Comparison of ENCODE assay signal across 18 cellular contexts in the genomic region with DNA sequence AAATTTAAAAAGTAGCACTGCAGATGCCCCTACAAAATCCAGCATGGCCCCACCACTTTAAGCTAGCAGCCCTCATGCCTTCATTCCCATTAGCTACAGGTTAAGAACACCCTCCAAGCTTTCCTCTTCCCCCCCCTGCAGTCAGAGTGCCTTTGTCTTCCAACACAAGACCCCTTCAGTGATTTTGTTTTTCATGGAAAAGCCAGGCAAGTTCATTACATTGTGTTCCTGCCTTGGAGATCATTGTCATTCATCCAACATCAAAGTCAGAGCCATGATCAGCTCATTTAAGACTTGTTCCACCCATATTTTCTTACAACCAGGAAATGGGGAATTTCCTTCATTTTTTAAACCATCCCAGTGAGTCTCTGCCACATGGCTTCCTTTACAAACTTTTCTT.
"Had no signal": no experiment of that assay in that cellular context is flagged by ENCODE, and none has a peak within 500 bp of the region (broad histone marks: within the 10 kb centered on the region; RNA-seq: fewer than 3 reads in every experiment).

No MANE protein-coding gene starts in this region.

- H3K4me1 Mint-ChIP-seq: naive thymus-derived CD4-positive, alpha-beta T cell had no signal

- H3K27ac Mint-ChIP-seq: dendritic cell treated with granulocyte-macrophage colony-stimulating factor and Interleukin-4, amounts not matched to agents 40 ng/mL and 50 ng/mL, for 4 days; naive thymus-derived CD4-positive, alpha-beta T cell; nephron progenitor cell had no signal

- H3K27me3 ChIP-seq: foreskin keratinocyte, neutrophil, right atrium auricular region, sigmoid colon, stomach, transverse colon had no signal

- ATAC-seq: foreskin keratinocyte; naive thymus-derived CD4-positive, alpha-beta T cell had no signal

- H3K4me3 Mint-ChIP-seq: dendritic cell treated with granulocyte-macrophage colony-stimulating factor and Interleukin-4, amounts not matched to agents 40 ng/mL and 50 ng/mL, for 4 days; naive thymus-derived CD4-positive, alpha-beta T cell; nephron progenitor cell had no signal

- H3K27ac ChIP-seq: foreskin keratinocyte, neutrophil, right atrium auricular region, sigmoid colon, skin epidermis, stomach, thoracic aorta, transverse colon had no signal

- H3K27me3 Mint-ChIP-seq: dendritic cell treated with granulocyte-macrophage colony-stimulating factor and Interleukin-4, amounts not matched to agents 40 ng/mL and 50 ng/mL, for 4 days had no signal

- H3K4me1 ChIP-seq: foreskin keratinocyte, sigmoid colon, transverse colon had no signal

- DNase-seq: erythroblast; foreskin keratinocyte; kidney glomerular epithelial cell; mammary epithelial cell; naive thymus-derived CD4-positive, alpha-beta T cell; nephron progenitor cell; posterior cingulate gyrus; sigmoid colon; stimulated activated CD4-positive, alpha-beta T cell treated with anti-CD3 and anti-CD28 coated beads, Interleukin-2, amount 100 ng/mL, for 24 hours; stimulated activated naive CD4-positive, alpha-beta T cell; stomach; substantia nigra; transverse colon had no signal

- H3K9me3 ChIP-seq: neutrophil had no signal
